In genomic region chr5:172282277-172283019, GRCh38 we compare ENCODE assay signal across 8 cellular contexts. TPM values are rescaled to one million over a fixed set of nuclear protein-coding genes. Genes with fewer than 3 reads are reported as not detected.
DNase-seq lines count a peak whose midpoint lies in the region; ATAC-seq and TF ChIP-seq lines count a peak whose summit lies in the region.

No MANE protein-coding gene starts in this region.

- H3K9ac ChIP-seq in fibroblast of lung (ENCODE audit: insufficient read depth, low read length), result peak overlapping the region; percentile 82

- no peak overlapping the region for H2AFZ ChIP-seq in fibroblast of lung (ENCODE audit: low read length)

- H3K9me3 ChIP-seq in fibroblast of lung (ENCODE audit: control insufficient read depth, insufficient read depth, low read depth, low read length), result no peaks in the 10 kb centered on the region

- peak overlapping the region; percentile 59 for H3K4me2 ChIP-seq in fibroblast of lung (ENCODE audit: extremely low read depth, insufficient read depth, low read length)

- TF ChIP-seq CTCF in GM12875 (IDR thresholded peaks at IDR 0.05; ENCODE audit: borderline replicate concordance, insufficient read depth, low read depth, low read length) (no peak), RWPE1 (conservative IDR thresholded peaks at IDR 0.05; ENCODE audit: low read depth) (no peak), fibroblast of lung (conservative IDR thresholded peaks at IDR 0.05 in 1 of 2, IDR thresholded peaks at IDR 0.05 in 1 of 2; ENCODE audit: low read depth in 1 of 2, low read length in 2 of 2) (no peak), retinal pigment epithelial cell (conservative IDR thresholded peaks at IDR 0.05; ENCODE audit: low read depth, low read length) (no peak)

- H3K27me3 ChIP-seq in fibroblast of lung (ENCODE audit: control insufficient read depth, insufficient read depth, low read length), result no peaks in the 10 kb centered on the region

- peaks cover 57% of the 10 kb centered on the region for H3K79me2 ChIP-seq in fibroblast of lung (ENCODE audit: control insufficient read depth, insufficient read depth, low read length)

- DNase-seq in RWPE1 (ENCODE audit: low spot score), result peak; percentile 74
- peak in 1 of 2 donors; percentile 64 for DNase-seq in fibroblast of lung (ENCODE audit: low read depth in 2 of 2)
- no peak for DNase-seq in retinal pigment epithelial cell (ENCODE audit: low read depth)
- DNase-seq in stimulated activated CD4-positive, alpha-beta T cell treated with anti-CD3 and anti-CD28 coated beads, Interleukin-4, amount 100 ng/mL, for 24 hours, result no peak
- DNase-seq in effector CD4-positive, alpha-beta T cell, result no peak

- TF ChIP-seq POLR2A in GM18505 (IDR thresholded peaks at IDR 0.05; ENCODE audit: borderline replicate concordance, extremely low read depth, insufficient read depth, insufficient read length), result no peak

- POLR2A ChIA-PET in RWPE1 (lab: Yijun Ruan, JAX; ENCODE audit: low non-redundant PET), result interaction anchor here (0.6 kb wide), 1 partner anchor 41 kb away, joined by 5 read pairs; no protein-coding TSS in a partner anchor

- no peaks in the 10 kb centered on the region for H4K20me1 ChIP-seq in fibroblast of lung (ENCODE audit: control insufficient read depth, extremely low read depth, insufficient read depth, low read length)

- peaks cover 3% of the 10 kb centered on the region for H3K4me1 ChIP-seq in fibroblast of lung (ENCODE audit: control insufficient read depth, extremely low read depth, insufficient read depth, low read length)

- CTCF ChIA-PET in RWPE1 (lab: Yijun Ruan, JAX), result interaction anchor here (0.5 to 1.7 kb wide), 11 partner anchors 11 to 725 kb away, joined by 3 to 9 read pairs (median 3); partner anchors contain the start of genes NEURL1B and STK10

- H3K27ac ChIP-seq in RWPE1 (peak overlapping the region; percentile 90), fibroblast of lung (ENCODE audit: insufficient read depth, low read length) (peak overlapping the region; percentile 88)

- no peaks in the 10 kb centered on the region for H3K36me3 ChIP-seq in fibroblast of lung (ENCODE audit: control insufficient read depth, insufficient read depth, low read length)

- H3K4me3 ChIP-seq in GM12875 (ENCODE audit: low read depth, low read length) (peak overlapping the region; percentile 95), fibroblast of lung (replicated peaks in 1 of 4; ENCODE audit: control extremely low read depth in 1 of 4, insufficient read depth in 1 of 4, low read depth in 3 of 4, low read length in 4 of 4) (peak overlapping the region; percentile 85 to 96 (median 93)), retinal pigment epithelial cell (ENCODE audit: low read length) (peak overlapping the region; percentile 70)

- ATAC-seq in GM18505 (IDR thresholded peaks at IDR 0.05; ENCODE audit: unreplicated experiment), result no peak
- ATAC-seq in GM18861 (IDR thresholded peaks at IDR 0.05; ENCODE audit: unreplicated experiment), result no peak

RNA-seq across cellular contexts. Expression of gene UBTD2, which starts 1.1 kb away (rescaled TPM):
- 24.9 and 26.7 TPM in 2 replicates for total RNA-seq in fibroblast of lung
- 22.6 and 29.8 TPM in 2 replicates for polyA plus RNA-seq in fibroblast of lung
- 16.8 and 21.0 TPM in 2 replicates for polyA plus RNA-seq in fibroblast of lung (2012)
- polyA minus RNA-seq in fibroblast of lung (ENCODE audit: low replicate concordance), result 3.3 and 3.5 TPM in 2 replicates
